ENCODE assay signal across 1 cellular context in the genomic region with DNA sequence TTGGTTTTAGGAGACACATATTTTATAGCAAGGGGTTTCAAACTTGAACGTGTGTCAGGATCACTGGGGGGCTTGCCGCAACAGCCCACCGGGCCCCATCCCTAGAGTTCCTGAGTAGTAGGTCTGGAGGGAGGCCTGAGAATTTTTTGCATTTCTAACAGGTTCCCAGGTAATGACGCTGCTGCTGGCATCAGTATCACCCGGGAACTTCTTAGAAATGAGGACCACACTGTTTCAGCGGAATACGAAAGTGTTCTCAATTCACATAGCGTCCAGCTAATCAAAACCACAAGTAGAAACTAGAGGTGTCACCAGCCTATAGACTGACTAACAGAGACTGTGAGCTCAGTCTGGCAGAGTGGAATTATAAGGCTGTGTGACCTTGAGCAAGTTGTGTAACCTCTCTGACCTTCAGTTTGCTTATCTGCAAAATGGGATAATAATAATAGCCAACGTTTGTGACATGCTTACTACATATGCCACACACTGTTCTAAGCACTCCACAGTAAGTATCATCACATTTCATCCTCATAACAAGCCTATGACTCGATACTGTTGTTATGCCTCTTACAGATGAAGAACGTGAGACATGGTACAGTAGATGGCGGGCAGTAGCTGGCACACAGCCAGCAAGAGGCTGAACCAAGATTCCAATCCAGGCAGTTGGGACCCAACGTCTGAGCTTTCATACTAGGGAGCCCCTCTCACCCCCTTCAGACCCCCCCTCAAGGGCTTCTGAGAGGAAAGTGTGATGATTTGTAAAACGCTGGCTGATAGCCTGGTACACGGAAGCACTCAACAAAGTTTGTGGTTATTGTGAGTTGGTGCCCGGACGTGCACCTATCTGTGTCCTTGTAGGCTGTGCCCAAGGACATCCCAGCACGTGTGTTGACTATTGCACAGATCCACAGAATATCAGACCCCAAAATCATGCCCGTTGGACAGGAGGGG.
TF ChIP-seq lines count a peak whose summit lies in the region.

No MANE protein-coding gene starts in this region.

TF ChIP-seq in HepG2, 621 proteins besides CTCF, POLR2A, EP300 and RAD21 (continues in another document):
- no peak for TF ChIP-seq ZNF138 (CRISPR knock-in tag; IDR thresholded peaks at IDR 0.05; ENCODE audit: low read depth)
- no peak for TF ChIP-seq KAT2B (IDR thresholded peaks at IDR 0.05; ENCODE audit: borderline replicate concordance, low read depth, low read length)
- no peak for TF ChIP-seq SP2 (CRISPR knock-in tag; IDR thresholded peaks at IDR 0.05)
- no peak for TF ChIP-seq KDM3A (CRISPR knock-in tag; IDR thresholded peaks at IDR 0.05; ENCODE audit: low read depth)
- TF ChIP-seq ZHX1 (CRISPR knock-in tag; IDR thresholded peaks at IDR 0.05; ENCODE audit: low read depth), result no peak
- no peak for TF ChIP-seq ZFP1 (CRISPR knock-in tag; IDR thresholded peaks at IDR 0.05)
- TF ChIP-seq PHB2 (IDR thresholded peaks at IDR 0.05; ENCODE audit: partially characterized antibody), result no peak
- no peak for TF ChIP-seq TFE3 (CRISPR knock-in tag; IDR thresholded peaks at IDR 0.05)
- TF ChIP-seq POGZ (CRISPR knock-in tag; IDR thresholded peaks at IDR 0.05), result no peak
- TF ChIP-seq ZKSCAN8 (CRISPR knock-in tag; IDR thresholded peaks at IDR 0.05; ENCODE audit: borderline replicate concordance), result 0 out of 2 replicates have a peak, but pooled peaks have one; percentile 9
- TF ChIP-seq AGO1 (IDR thresholded peaks at IDR 0.05; ENCODE audit: low read depth, low read length, poor library complexity, severe bottlenecking), result no peak
- TF ChIP-seq, protein P1, sequence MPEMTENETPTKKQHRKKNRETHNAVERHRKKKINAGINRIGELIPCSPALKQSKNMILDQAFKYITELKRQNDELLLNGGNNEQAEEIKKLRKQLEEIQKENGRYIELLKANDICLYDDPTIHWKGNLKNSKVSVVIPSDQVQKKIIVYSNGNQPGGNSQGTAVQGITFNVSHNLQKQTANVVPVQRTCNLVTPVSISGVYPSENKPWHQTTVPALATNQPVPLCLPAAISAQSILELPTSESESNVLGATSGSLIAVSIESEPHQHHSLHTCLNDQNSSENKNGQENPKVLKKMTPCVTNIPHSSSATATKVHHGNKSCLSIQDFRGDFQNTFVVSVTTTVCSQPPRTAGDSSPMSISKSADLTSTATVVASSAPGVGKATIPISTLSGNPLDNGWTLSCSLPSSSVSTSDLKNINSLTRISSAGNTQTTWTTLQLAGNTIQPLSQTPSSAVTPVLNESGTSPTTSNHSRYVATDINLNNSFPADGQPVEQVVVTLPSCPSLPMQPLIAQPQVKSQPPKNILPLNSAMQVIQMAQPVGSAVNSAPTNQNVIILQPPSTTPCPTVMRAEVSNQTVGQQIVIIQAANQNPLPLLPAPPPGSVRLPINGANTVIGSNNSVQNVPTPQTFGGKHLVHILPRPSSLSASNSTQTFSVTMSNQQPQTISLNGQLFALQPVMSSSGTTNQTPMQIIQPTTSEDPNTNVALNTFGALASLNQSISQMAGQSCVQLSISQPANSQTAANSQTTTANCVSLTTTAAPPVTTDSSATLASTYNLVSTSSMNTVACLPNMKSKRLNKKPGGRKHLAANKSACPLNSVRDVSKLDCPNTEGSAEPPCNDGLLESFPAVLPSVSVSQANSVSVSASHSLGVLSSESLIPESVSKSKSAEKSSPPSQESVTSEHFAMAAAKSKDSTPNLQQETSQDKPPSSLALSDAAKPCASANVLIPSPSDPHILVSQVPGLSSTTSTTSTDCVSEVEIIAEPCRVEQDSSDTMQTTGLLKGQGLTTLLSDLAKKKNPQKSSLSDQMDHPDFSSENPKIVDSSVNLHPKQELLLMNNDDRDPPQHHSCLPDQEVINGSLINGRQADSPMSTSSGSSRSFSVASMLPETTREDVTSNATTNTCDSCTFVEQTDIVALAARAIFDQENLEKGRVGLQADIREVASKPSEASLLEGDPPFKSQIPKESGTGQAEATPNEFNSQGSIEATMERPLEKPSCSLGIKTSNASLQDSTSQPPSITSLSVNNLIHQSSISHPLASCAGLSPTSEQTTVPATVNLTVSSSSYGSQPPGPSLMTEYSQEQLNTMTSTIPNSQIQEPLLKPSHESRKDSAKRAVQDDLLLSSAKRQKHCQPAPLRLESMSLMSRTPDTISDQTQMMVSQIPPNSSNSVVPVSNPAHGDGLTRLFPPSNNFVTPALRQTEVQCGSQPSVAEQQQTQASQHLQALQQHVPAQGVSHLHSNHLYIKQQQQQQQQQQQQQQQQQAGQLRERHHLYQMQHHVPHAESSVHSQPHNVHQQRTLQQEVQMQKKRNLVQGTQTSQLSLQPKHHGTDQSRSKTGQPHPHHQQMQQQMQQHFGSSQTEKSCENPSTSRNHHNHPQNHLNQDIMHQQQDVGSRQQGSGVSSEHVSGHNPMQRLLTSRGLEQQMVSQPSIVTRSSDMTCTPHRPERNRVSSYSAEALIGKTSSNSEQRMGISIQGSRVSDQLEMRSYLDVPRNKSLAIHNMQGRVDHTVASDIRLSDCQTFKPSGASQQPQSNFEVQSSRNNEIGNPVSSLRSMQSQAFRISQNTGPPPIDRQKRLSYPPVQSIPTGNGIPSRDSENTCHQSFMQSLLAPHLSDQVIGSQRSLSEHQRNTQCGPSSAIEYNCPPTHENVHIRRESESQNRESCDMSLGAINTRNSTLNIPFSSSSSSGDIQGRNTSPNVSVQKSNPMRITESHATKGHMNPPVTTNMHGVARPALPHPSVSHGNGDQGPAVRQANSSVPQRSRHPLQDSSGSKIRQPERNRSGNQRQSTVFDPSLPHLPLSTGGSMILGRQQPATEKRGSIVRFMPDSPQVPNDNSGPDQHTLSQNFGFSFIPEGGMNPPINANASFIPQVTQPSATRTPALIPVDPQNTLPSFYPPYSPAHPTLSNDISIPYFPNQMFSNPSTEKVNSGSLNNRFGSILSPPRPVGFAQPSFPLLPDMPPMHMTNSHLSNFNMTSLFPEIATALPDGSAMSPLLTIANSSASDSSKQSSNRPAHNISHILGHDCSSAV (CRISPR knock-in tag; IDR thresholded peaks at IDR 0.05; ENCODE audit: borderline replicate concordance), result no peak
- no peak for TF ChIP-seq ZSCAN25 (CRISPR knock-in tag; IDR thresholded peaks at IDR 0.05)
- TF ChIP-seq ZNF770 (CRISPR knock-in tag; IDR thresholded peaks at IDR 0.05), result no peak
- TF ChIP-seq, protein P2, sequence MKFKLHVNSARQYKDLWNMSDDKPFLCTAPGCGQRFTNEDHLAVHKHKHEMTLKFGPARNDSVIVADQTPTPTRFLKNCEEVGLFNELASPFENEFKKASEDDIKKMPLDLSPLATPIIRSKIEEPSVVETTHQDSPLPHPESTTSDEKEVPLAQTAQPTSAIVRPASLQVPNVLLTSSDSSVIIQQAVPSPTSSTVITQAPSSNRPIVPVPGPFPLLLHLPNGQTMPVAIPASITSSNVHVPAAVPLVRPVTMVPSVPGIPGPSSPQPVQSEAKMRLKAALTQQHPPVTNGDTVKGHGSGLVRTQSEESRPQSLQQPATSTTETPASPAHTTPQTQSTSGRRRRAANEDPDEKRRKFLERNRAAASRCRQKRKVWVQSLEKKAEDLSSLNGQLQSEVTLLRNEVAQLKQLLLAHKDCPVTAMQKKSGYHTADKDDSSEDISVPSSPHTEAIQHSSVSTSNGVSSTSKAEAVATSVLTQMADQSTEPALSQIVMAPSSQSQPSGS (CRISPR knock-in tag; IDR thresholded peaks at IDR 0.05), result 0 out of 2 replicates have a peak, but pooled peaks have one; percentile 14
- TF ChIP-seq HMG20A (CRISPR knock-in tag; IDR thresholded peaks at IDR 0.05; ENCODE audit: borderline replicate concordance), result no peak
- no peak for TF ChIP-seq TBX3 (IDR thresholded peaks at IDR 0.05; ENCODE audit: borderline replicate concordance)
- no peak for TF ChIP-seq RAD51 (IDR thresholded peaks at IDR 0.05; ENCODE audit: borderline replicate concordance)
- TF ChIP-seq SIX1 (CRISPR knock-in tag; IDR thresholded peaks at IDR 0.05; ENCODE audit: borderline replicate concordance), result no peak
- no peak for TF ChIP-seq ZBTB42 (CRISPR knock-in tag; IDR thresholded peaks at IDR 0.05)
- 0 out of 2 replicates have a peak, but pooled peaks have one; percentile 9 for TF ChIP-seq TFDP2 (CRISPR knock-in tag; IDR thresholded peaks at IDR 0.05)
- TF ChIP-seq RCOR2 (CRISPR knock-in tag; IDR thresholded peaks at IDR 0.05), result 0 out of 2 replicates have a peak, but pooled peaks have one; percentile 59
- TF ChIP-seq KDM1A (CRISPR knock-in tag; IDR thresholded peaks at IDR 0.05), result peak; percentile 77; the same call in 1 of the 2 replicates
- peak; percentile 95 for TF ChIP-seq ZNF629 (CRISPR knock-in tag; conservative IDR thresholded peaks at IDR 0.05)
- no peak for TF ChIP-seq RBM22 (optimal IDR thresholded peaks at IDR 0.05; ENCODE audit: low read length)
- TF ChIP-seq, protein P3, sequence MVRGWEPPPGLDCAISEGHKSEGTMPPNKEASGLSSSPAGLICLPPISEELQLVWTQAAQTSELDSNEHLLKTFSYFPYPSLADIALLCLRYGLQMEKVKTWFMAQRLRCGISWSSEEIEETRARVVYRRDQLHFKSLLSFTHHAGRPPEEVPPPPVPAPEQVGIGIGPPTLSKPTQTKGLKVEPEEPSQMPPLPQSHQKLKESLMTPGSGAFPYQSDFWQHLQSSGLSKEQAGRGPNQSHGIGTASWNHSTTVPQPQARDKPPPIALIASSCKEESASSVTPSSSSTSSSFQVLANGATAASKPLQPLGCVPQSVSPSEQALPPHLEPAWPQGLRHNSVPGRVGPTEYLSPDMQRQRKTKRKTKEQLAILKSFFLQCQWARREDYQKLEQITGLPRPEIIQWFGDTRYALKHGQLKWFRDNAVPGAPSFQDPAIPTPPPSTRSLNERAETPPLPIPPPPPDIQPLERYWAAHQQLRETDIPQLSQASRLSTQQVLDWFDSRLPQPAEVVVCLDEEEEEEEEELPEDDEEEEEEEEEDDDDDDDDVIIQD (CRISPR knock-in tag; IDR thresholded peaks at IDR 0.05; ENCODE audit: low read depth), result no peak
- TF ChIP-seq ZNF563 (CRISPR knock-in tag; IDR thresholded peaks at IDR 0.05), result no peak
- TF ChIP-seq MED13 (CRISPR knock-in tag; IDR thresholded peaks at IDR 0.05), result no peak
- no peak for TF ChIP-seq SCMH1 (CRISPR knock-in tag; IDR thresholded peaks at IDR 0.05; ENCODE audit: borderline replicate concordance)
- TF ChIP-seq ZNF335 (CRISPR knock-in tag; IDR thresholded peaks at IDR 0.05), result 0 out of 2 replicates have a peak, but pooled peaks have one; percentile 18
- TF ChIP-seq ZNF280B (CRISPR knock-in tag; IDR thresholded peaks at IDR 0.05; ENCODE audit: borderline replicate concordance), result no peak
